In the genomic region with DNA sequence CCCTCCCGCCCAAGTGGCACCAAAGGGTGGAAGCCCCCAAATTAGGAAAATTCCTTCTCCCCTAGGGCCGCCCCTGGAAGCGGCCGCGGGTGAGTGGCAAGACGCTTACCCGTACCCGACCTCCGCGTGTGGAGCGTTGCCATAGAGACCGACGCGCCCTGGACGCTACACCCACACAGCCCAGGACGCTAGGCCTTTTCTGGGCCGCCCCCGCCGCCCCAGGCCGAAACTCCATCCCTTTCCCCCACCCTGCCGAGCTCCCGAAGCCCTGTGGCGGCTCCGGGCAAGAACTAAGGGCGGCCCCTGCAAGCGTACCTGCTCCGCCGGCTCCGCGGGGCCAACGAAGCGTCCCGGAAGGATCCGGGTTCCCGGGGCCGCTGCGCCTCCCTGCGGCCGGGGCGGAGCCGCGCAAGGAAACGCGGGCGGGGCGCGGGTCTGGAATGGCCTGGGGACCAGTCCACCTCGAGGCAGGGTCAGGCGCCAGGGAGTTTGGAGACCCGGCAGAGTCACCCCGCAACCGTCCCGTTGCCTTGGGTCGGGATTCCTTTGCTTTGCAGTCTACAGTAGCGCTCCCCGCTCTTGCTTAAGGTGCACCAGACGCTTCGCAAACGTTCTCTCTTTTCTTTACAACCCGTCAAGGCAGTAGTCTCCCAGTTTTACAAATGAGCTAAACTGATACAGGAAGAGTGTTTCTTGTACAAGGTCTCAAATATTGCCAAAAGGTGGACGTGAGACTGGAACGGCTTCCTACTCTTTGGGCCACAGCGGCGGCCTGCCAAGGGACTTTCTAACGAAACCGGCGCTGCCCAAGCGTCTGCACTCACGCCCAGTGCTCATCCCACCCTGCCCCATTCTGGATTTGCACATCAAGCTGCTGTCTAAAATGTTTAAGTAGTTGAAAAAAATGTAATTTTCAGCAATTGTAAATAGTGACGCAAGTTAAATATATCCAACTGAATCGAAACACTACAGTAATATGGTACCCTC, we compare ENCODE assay signal across 8 cellular contexts. TPM values are rescaled to one million over a fixed set of nuclear protein-coding genes. Genes with fewer than 3 reads are reported as not detected.
DNase-seq lines count a peak whose midpoint lies in the region; ATAC-seq and TF ChIP-seq lines count a peak whose summit lies in the region.

A gene with protein sequence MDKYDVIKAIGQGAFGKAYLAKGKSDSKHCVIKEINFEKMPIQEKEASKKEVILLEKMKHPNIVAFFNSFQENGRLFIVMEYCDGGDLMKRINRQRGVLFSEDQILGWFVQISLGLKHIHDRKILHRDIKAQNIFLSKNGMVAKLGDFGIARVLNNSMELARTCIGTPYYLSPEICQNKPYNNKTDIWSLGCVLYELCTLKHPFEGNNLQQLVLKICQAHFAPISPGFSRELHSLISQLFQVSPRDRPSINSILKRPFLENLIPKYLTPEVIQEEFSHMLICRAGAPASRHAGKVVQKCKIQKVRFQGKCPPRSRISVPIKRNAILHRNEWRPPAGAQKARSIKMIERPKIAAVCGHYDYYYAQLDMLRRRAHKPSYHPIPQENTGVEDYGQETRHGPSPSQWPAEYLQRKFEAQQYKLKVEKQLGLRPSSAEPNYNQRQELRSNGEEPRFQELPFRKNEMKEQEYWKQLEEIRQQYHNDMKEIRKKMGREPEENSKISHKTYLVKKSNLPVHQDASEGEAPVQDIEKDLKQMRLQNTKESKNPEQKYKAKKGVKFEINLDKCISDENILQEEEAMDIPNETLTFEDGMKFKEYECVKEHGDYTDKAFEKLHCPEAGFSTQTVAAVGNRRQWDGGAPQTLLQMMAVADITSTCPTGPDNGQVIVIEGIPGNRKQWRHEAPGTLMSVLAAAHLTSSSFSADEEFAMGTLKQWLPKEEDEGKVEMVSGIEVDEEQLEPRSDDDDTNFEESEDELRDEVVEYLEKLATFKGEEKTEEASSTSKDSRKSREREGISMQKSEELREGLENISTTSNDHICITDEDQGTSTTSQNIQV (minus strand): TSS at position 360 of the 987 bp plus-strand sequence. CDS start 1,591 bp downstream, outside the sequence.

- intact Hi-C loops in activated B cell treated with CpG ODN at 0.5 μM for 24 hours (cut with micrococcal nuclease), result loop anchor here (2.0 to 5.0 kb wide), 4 partner anchors 322 to 692 kb away; partner anchors contain the start of genes INTS6, VPS36 and WDFY2

- H3K27ac Mint-ChIP-seq in activated B cell treated with CpG ODN at 0.5 μM for 24 hours, result no peak within 1 kb of the TSS
- H3K27ac Mint-ChIP-seq in central memory CD8-positive, alpha-beta T cell (ENCODE audit: low read depth), result no peak within 1 kb of the TSS

- H3K4me1 Mint-ChIP-seq in activated B cell treated with CpG ODN at 0.5 μM for 24 hours, result peaks cover 17% of the 10 kb centered on the region
- peaks cover 10% of the 10 kb centered on the region for H3K4me1 Mint-ChIP-seq in central memory CD8-positive, alpha-beta T cell

- TF ChIP-seq CTCF in HFF-Myc (IDR thresholded peaks at IDR 0.05; ENCODE audit: low read depth, low read length, missing control alignments), result peak; percentile 78
- TF ChIP-seq CTCF in activated B cell treated with CpG ODN at 0.5 μM for 24 hours (IDR thresholded peaks at IDR 0.05), result no peak
- peak; percentile 54 for TF ChIP-seq CTCF in kidney epithelial cell (IDR thresholded peaks at IDR 0.05; ENCODE audit: insufficient read depth, low read length, poor library complexity, severe bottlenecking)

- POLR2A ChIA-PET in activated B cell treated with CpG ODN at 0.5 μM for 24 hours (lab: Charles Lee), result no interaction called here

- H3K27me3 Mint-ChIP-seq in activated B cell treated with CpG ODN at 0.5 μM for 24 hours, result peaks cover 14% of the 10 kb centered on the region
- peaks cover 22% of the 10 kb centered on the region for H3K27me3 Mint-ChIP-seq in central memory CD8-positive, alpha-beta T cell

- H3K36me3 Mint-ChIP-seq in activated B cell treated with CpG ODN at 0.5 μM for 24 hours (ENCODE audit: low read depth), result peaks cover 25% of the 10 kb centered on the region
- H3K36me3 Mint-ChIP-seq in central memory CD8-positive, alpha-beta T cell (ENCODE audit: insufficient read depth), result peaks cover 4% of the 10 kb centered on the region

- H3K4me3 Mint-ChIP-seq in activated B cell treated with CpG ODN at 0.5 μM for 24 hours, result peak within 1 kb of the TSS; percentile 87
- peak within 1 kb of the TSS; percentile 75 for H3K4me3 Mint-ChIP-seq in central memory CD8-positive, alpha-beta T cell

- ATAC-seq in activated B cell treated with CpG ODN at 0.5 μM for 24 hours (ENCODE audit: low read depth), result peak; percentile 68
- ATAC-seq in central memory CD8-positive, alpha-beta T cell (replicated peaks; ENCODE audit: extremely low read depth, poor library complexity, severe bottlenecking), result peak; percentile 69

- CTCF ChIA-PET in activated B cell treated with CpG ODN at 0.5 μM for 24 hours (lab: Charles Lee), result interaction anchor here (1.2 to 2.1 kb wide), 3 partner anchors 31 to 233 kb away, joined by 3 to 18 read pairs (median 4); no protein-coding TSS in a partner anchor

- DNase-seq in DMS 273 (lab: John Stamatoyannopoulos, UW; ENCODE audit: unreplicated experiment) (peak; percentile 89), DMS 273 treated with DMSO at 0.1 percent for 48 hours (lab: John Stamatoyannopoulos, UW) (no peak), HFF-Myc (ENCODE audit: extremely low read depth, low read depth) (peak; percentile 2), NCI-H1092 treated with DMSO at 0.1 percent for 48 hours (lab: John Stamatoyannopoulos, UW) (peak; percentile 46), activated B cell treated with CpG ODN at 0.5 μM for 24 hours (peak; percentile 56), kidney epithelial cell (ENCODE audit: low read depth) (no peak)
- peak; percentile 22 to 34 for DNase-seq in central memory CD8-positive, alpha-beta T cell (ENCODE audit: low spot score in 2 of 2)
- DNase-seq in stimulated activated CD4-positive, alpha-beta T cell treated with anti-CD3 and anti-CD28 coated beads, Interleukin-12 subunit alpha, Interleukin-12 subunit beta, amount 100 ng/mL, for 48 hours (ENCODE audit: low read depth in 2 of 3, low spot score in 1 of 3), result peak; percentile 21 to 51 (median 24)

- no peaks in the 10 kb centered on the region for H3K9me3 Mint-ChIP-seq in activated B cell treated with CpG ODN at 0.5 μM for 24 hours
- no peaks in the 10 kb centered on the region for H3K9me3 Mint-ChIP-seq in central memory CD8-positive, alpha-beta T cell

- no peaks in the 10 kb centered on the region for H3K36me3 ChIP-seq in kidney epithelial cell (ENCODE audit: control insufficient read depth, insufficient read depth, low read length)

- H3K4me3 ChIP-seq in HFF-Myc (replicated peaks; ENCODE audit: low read depth, low read length) (peak within 1 kb of the TSS; percentile 61), kidney epithelial cell (ENCODE audit: low read depth, low read length) (peak within 1 kb of the TSS; percentile 70)

- no peaks in the 10 kb centered on the region for H3K27me3 ChIP-seq in kidney epithelial cell (ENCODE audit: control insufficient read depth, insufficient read depth, low read length)

RNA-seq across cellular contexts. Expression of the gene that starts here (rescaled TPM):
- not detected in 2 replicates for total RNA-seq in activated B cell treated with CpG ODN at 0.5 μM for 24 hours
- 0.33 and 0.82 TPM in 2 replicates for total RNA-seq in kidney epithelial cell

Comparison
In these comparisons a context has a peak if more than half of its experiments do, and no peak if none do; other contexts are left out.
1. DNase-seq: peak in DMS 273 (single experiment), HFF-Myc (single experiment), NCI-H1092 treated with DMSO at 0.1 percent for 48 hours (single experiment), central memory CD8-positive, alpha-beta T cell (2 of 2) and stimulated activated CD4-positive, alpha-beta T cell treated with anti-CD3 and anti-CD28 coated beads, Interleukin-12 subunit alpha, Interleukin-12 subunit beta, amount 100 ng/mL, for 48 hours (3 of 3); none in DMS 273 treated with DMSO at 0.1 percent for 48 hours (single experiment) and kidney epithelial cell (single experiment).
2. Peak in DNase-seq and ATAC-seq in activated B cell treated with CpG ODN at 0.5 μM for 24 hours; RNA of the gene not detected or under 1 TPM.